In the genomic region with DNA sequence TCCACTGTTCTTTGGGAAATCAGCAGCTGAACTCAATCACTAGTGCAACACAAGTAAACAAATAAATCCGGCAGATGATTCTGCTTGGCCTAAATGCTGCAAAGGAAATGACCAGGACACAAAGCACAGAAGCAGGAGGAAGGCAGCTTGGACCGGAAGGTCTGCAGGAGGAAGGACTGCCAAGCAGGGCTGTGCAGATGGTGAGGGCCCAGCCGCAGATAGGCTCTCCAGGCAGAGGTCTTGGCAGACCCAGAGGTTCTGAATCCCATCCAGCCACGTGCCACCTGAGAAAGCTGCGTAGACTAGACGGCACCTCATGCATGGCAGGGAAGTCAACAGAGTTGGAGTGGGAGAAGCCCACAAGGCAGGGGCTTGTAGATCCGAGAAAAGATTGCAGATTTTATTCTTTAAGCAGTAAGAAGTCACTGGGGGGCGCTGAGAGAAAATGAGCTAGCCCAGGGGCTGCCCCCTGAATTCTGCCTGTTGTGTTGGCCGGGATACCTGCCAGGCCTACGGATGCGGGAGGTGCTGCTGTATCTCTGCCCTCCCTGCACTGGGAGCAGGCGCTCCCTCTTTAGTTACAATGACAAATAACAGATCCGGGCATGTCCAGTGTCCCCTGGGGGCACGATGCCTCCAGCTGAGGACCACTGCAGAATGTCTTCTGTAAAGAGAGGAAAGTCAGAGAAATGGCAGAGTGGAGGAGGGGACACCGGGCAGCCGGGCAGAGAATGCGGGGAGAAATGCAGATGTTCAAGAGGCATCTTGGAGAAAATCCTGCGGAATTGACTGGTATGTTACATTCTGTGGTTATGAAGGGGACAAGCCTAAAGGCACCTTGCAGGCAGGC, we compare ENCODE assay signal across 14 cellular contexts.
DNase-seq lines count a peak whose midpoint lies in the region; ATAC-seq and TF ChIP-seq lines count a peak whose summit lies in the region.
"Had no signal": no experiment of that assay in that cellular context is flagged by ENCODE, and none has a peak within 500 bp of the region (broad histone marks: within the 10 kb centered on the region; RNA-seq: fewer than 3 reads in every experiment).

No MANE protein-coding gene starts in this region.

- ATAC-seq in left lobe of liver (peak; percentile 43), HG02678 (IDR thresholded peaks at IDR 0.05; ENCODE audit: unreplicated experiment) (no peak), HG02938 (IDR thresholded peaks at IDR 0.05; ENCODE audit: unreplicated experiment) (no peak)
- no peak for ATAC-seq in activated CD8-positive, alpha-beta memory T cell treated with anti-CD3 and anti-CD28 coated beads, Interleukin-2, amount 10 ng/mL, durations not matched to agents 7 days and 5 days
- ATAC-seq: effector memory CD8-positive, alpha-beta T cell had no signal

- no peaks in the 10 kb centered on the region for H3K36me3 Mint-ChIP-seq in activated CD8-positive, alpha-beta memory T cell treated with anti-CD3 and anti-CD28 coated beads, Interleukin-2, amount 10 ng/mL, durations not matched to agents 7 days and 5 days

- no peak overlapping the region for H3K4me3 ChIP-seq in cardiac muscle cell
- H3K4me3 ChIP-seq in cardiac fibroblast (replicated peaks in 1 of 2; ENCODE audit: low read depth in 2 of 2, low read length in 2 of 2): peak overlapping the region in 1 of 2 donors; percentile 5
- H3K4me3 ChIP-seq: skin epidermis, tibial nerve had no signal

- intact Hi-C loops in cardiac septum (cut with DNase I): loop anchor here (5.0 kb wide), 2 partner anchors 61 to 226 kb away; no protein-coding TSS in a partner anchor

- H3K9me3 ChIP-seq in cardiac muscle cell (ENCODE audit: low read depth): no peaks in the 10 kb centered on the region
- H3K9me3 ChIP-seq: tibial nerve had no signal

- H3K4me3 Mint-ChIP-seq in activated CD8-positive, alpha-beta memory T cell treated with anti-CD3 and anti-CD28 coated beads, Interleukin-2, amount 10 ng/mL, durations not matched to agents 7 days and 5 days: no peak overlapping the region
- H3K4me3 Mint-ChIP-seq: effector memory CD8-positive, alpha-beta T cell had no signal

- H3K27me3 Mint-ChIP-seq in activated CD8-positive, alpha-beta memory T cell treated with anti-CD3 and anti-CD28 coated beads, Interleukin-2, amount 10 ng/mL, durations not matched to agents 7 days and 5 days: no peaks in the 10 kb centered on the region

- TF ChIP-seq CTCF in cardiac muscle cell (IDR thresholded peaks at IDR 0.05; ENCODE audit: low read depth, low read length) (peak; percentile 2), cardiac fibroblast (IDR thresholded peaks at IDR 0.05; ENCODE audit: low read depth, low read length) (no peak)

- no peaks in the 10 kb centered on the region for H3K36me3 ChIP-seq in cardiac muscle cell
- H3K36me3 ChIP-seq: tibial nerve had no signal

- H3K27ac ChIP-seq in cardiac muscle cell: no peak overlapping the region
- H3K27ac ChIP-seq: KMS-11, tibial nerve had no signal

- no peak overlapping the region for H3K27ac Mint-ChIP-seq in activated CD8-positive, alpha-beta memory T cell treated with anti-CD3 and anti-CD28 coated beads, Interleukin-2, amount 10 ng/mL, durations not matched to agents 7 days and 5 days
- H3K27ac Mint-ChIP-seq: effector memory CD8-positive, alpha-beta T cell had no signal

- H3K9me3 Mint-ChIP-seq in activated CD8-positive, alpha-beta memory T cell treated with anti-CD3 and anti-CD28 coated beads, Interleukin-2, amount 10 ng/mL, durations not matched to agents 7 days and 5 days (ENCODE audit: low read depth): no peaks in the 10 kb centered on the region
- H3K9me3 Mint-ChIP-seq: effector memory CD8-positive, alpha-beta T cell had no signal

- CTCF ChIA-PET in activated CD8-positive, alpha-beta memory T cell treated with anti-CD3 and anti-CD28 coated beads, Interleukin-2, amount 10 ng/mL, durations not matched to agents 7 days and 5 days (lab: Charles Lee): no interaction called here

- no peaks in the 10 kb centered on the region for H3K4me1 ChIP-seq in cardiac muscle cell (ENCODE audit: low read depth)

- no peaks in the 10 kb centered on the region for H3K27me3 ChIP-seq in cardiac muscle cell
- H3K27me3 ChIP-seq: tibial nerve had no signal

- peak in 1 of 2 donors; percentile 54 for DNase-seq in cardiac muscle cell (ENCODE audit: low read depth in 1 of 2, low spot score in 1 of 2)
- no peak for DNase-seq in cardiac septum (ENCODE audit: low spot score)
- DNase-seq in cardiac fibroblast (ENCODE audit: low read depth in 2 of 2): peak; percentile 62 to 65
- DNase-seq in left lobe of liver (ENCODE audit: low spot score): no peak
- no peak for DNase-seq in activated CD8-positive, alpha-beta memory T cell treated with anti-CD3 and anti-CD28 coated beads, Interleukin-2, amount 10 ng/mL, durations not matched to agents 7 days and 5 days
- DNase-seq in OCI-M1 (lab: John Stamatoyannopoulos, UW): no peak
- DNase-seq: effector memory CD8-positive, alpha-beta T cell; hippocampal formation; NCI-H2081 had no signal

- H3K4me1 Mint-ChIP-seq in activated CD8-positive, alpha-beta memory T cell treated with anti-CD3 and anti-CD28 coated beads, Interleukin-2, amount 10 ng/mL, durations not matched to agents 7 days and 5 days: peaks cover 3% of the 10 kb centered on the region

Comparison
In these comparisons a context has a peak if more than half of its experiments do, and no peak if none do; other contexts are left out.
1. DNase-seq: peak in cardiac fibroblast (2 of 2); none in cardiac septum (single experiment), left lobe of liver (single experiment), activated CD8-positive, alpha-beta memory T cell treated with anti-CD3 and anti-CD28 coated beads, Interleukin-2, amount 10 ng/mL, durations not matched to agents 7 days and 5 days (single experiment) and OCI-M1 (single experiment).